ENCODE assay signal across 1 cellular context in the genomic region with DNA sequence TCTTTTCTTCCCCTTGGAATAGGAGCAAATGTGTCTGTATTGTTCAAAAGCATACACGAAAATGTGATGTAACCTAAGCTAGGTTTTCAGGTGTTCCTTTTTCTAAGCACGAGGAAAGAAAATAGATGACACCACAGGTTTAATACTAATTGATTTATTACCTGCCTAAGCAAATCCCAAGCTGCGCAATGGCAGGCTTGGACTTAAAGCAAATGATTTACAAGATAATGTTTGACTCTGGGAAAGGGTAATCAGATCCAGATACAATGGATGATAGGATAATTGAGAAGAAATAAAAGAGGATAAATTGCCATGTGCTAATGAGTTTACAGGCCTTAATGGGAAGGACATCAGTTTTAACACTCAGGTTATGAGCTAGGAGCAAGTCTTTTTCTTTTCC.
TF ChIP-seq lines count a peak whose summit lies in the region.

No MANE protein-coding gene starts in this region.

TF ChIP-seq in GM23338, 12 proteins besides CTCF, POLR2A, EP300 and RAD21 (continued from another document):
- TF ChIP-seq, protein P1, sequence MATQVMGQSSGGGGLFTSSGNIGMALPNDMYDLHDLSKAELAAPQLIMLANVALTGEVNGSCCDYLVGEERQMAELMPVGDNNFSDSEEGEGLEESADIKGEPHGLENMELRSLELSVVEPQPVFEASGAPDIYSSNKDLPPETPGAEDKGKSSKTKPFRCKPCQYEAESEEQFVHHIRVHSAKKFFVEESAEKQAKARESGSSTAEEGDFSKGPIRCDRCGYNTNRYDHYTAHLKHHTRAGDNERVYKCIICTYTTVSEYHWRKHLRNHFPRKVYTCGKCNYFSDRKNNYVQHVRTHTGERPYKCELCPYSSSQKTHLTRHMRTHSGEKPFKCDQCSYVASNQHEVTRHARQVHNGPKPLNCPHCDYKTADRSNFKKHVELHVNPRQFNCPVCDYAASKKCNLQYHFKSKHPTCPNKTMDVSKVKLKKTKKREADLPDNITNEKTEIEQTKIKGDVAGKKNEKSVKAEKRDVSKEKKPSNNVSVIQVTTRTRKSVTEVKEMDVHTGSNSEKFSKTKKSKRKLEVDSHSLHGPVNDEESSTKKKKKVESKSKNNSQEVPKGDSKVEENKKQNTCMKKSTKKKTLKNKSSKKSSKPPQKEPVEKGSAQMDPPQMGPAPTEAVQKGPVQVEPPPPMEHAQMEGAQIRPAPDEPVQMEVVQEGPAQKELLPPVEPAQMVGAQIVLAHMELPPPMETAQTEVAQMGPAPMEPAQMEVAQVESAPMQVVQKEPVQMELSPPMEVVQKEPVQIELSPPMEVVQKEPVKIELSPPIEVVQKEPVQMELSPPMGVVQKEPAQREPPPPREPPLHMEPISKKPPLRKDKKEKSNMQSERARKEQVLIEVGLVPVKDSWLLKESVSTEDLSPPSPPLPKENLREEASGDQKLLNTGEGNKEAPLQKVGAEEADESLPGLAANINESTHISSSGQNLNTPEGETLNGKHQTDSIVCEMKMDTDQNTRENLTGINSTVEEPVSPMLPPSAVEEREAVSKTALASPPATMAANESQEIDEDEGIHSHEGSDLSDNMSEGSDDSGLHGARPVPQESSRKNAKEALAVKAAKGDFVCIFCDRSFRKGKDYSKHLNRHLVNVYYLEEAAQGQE (IDR thresholded peaks at IDR 0.05; ENCODE audit: unreplicated experiment): no peak
- TF ChIP-seq, protein P2, sequence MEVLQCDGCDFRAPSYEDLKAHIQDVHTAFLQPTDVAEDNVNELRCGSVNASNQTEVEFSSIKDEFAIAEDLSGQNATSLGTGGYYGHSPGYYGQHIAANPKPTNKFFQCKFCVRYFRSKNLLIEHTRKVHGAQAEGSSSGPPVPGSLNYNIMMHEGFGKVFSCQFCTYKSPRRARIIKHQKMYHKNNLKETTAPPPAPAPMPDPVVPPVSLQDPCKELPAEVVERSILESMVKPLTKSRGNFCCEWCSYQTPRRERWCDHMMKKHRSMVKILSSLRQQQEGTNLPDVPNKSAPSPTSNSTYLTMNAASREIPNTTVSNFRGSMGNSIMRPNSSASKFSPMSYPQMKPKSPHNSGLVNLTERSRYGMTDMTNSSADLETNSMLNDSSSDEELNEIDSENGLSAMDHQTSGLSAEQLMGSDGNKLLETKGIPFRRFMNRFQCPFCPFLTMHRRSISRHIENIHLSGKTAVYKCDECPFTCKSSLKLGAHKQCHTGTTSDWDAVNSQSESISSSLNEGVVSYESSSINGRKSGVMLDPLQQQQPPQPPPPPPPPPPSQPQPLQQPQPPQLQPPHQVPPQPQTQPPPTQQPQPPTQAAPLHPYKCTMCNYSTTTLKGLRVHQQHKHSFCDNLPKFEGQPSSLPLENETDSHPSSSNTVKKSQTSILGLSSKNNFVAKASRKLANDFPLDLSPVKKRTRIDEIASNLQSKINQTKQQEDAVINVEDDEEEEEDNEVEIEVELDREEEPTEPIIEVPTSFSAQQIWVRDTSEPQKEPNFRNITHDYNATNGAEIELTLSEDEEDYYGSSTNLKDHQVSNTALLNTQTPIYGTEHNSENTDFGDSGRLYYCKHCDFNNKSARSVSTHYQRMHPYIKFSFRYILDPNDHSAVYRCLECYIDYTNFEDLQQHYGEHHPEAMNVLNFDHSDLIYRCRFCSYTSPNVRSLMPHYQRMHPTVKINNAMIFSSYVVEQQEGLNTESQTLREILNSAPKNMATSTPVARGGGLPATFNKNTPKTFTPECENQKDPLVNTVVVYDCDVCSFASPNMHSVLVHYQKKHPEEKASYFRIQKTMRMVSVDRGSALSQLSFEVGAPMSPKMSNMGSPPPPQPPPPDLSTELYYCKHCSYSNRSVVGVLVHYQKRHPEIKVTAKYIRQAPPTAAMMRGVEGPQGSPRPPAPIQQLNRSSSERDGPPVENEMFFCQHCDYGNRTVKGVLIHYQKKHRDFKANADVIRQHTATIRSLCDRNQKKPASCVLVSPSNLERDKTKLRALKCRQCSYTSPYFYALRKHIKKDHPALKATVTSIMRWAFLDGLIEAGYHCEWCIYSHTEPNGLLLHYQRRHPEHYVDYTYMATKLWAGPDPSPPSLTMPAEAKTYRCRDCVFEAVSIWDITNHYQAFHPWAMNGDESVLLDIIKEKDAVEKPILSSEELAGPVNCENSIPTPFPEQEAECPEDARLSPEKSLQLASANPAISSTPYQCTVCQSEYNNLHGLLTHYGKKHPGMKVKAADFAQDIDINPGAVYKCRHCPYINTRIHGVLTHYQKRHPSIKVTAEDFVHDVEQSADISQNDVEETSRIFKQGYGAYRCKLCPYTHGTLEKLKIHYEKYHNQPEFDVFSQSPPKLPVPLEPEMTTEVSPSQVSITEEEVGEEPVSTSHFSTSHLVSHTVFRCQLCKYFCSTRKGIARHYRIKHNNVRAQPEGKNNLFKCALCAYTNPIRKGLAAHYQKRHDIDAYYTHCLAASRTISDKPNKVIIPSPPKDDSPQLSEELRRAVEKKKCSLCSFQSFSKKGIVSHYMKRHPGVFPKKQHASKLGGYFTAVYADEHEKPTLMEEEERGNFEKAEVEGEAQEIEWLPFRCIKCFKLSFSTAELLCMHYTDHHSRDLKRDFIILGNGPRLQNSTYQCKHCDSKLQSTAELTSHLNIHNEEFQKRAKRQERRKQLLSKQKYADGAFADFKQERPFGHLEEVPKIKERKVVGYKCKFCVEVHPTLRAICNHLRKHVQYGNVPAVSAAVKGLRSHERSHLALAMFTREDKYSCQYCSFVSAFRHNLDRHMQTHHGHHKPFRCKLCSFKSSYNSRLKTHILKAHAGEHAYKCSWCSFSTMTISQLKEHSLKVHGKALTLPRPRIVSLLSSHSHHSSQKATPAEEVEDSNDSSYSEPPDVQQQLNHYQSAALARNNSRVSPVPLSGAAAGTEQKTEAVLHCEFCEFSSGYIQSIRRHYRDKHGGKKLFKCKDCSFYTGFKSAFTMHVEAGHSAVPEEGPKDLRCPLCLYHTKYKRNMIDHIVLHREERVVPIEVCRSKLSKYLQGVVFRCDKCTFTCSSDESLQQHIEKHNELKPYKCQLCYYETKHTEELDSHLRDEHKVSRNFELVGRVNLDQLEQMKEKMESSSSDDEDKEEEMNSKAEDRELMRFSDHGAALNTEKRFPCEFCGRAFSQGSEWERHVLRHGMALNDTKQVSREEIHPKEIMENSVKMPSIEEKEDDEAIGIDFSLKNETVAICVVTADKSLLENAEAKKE (CRISPR knock-in tag; IDR thresholded peaks at IDR 0.05): no peak
- no peak for TF ChIP-seq NANOG (IDR thresholded peaks at IDR 0.05; ENCODE audit: borderline replicate concordance)
- no peak for TF ChIP-seq EZH2phosphoT487 (IDR thresholded peaks at IDR 0.05; ENCODE audit: unreplicated experiment)
- no peak for TF ChIP-seq CREB1 (CRISPR knock-in tag; IDR thresholded peaks at IDR 0.05; ENCODE audit: low read depth)
- no peak for TF ChIP-seq STAT1 (IDR thresholded peaks at IDR 0.05; ENCODE audit: unreplicated experiment)
- TF ChIP-seq ZNF331 (CRISPR knock-in tag; IDR thresholded peaks at IDR 0.05; ENCODE audit: low read depth): no peak
- no peak for TF ChIP-seq POLR2AphosphoS5 (IDR thresholded peaks at IDR 0.05; ENCODE audit: low read depth)
- TF ChIP-seq ZNF114 (CRISPR knock-in tag; IDR thresholded peaks at IDR 0.05): no peak
- no peak for TF ChIP-seq EZH2 (IDR thresholded peaks at IDR 0.05; ENCODE audit: low read depth, unreplicated experiment)
